In genomic region chr6:24974182-24975171, GRCh38 we compare ENCODE assay signal across 10 cellular contexts. TPM values are rescaled to one million over a fixed set of nuclear protein-coding genes. Genes with fewer than 3 reads are reported as not detected.
DNase-seq lines count a peak whose midpoint lies in the region; ATAC-seq and TF ChIP-seq lines count a peak whose summit lies in the region.
"Had no signal": no experiment of that assay in that cellular context is flagged by ENCODE, and none has a peak within 500 bp of the region (broad histone marks: within the 10 kb centered on the region; RNA-seq: fewer than 3 reads in every experiment).

No MANE protein-coding gene starts in this region.

- ATAC-seq in GM18907 (IDR thresholded peaks at IDR 0.05; ENCODE audit: unreplicated experiment) (peak; percentile 71), HG02938 (IDR thresholded peaks at IDR 0.05; ENCODE audit: unreplicated experiment) (peak; percentile 98), memory B cell (ENCODE audit: low read depth) (peak; percentile 87), mucosa of descending colon (no peak), lower lobe of right lung (no peak)

- no peak for TF ChIP-seq CTCF in mucosa of descending colon (IDR thresholded peaks at IDR 0.05)
- no peak for TF ChIP-seq CTCF in lower lobe of right lung (IDR thresholded peaks at IDR 0.05)

- peak; percentile 26 for DNase-seq in SW480 (ENCODE audit: low spot score)
- DNase-seq in memory B cell (ENCODE audit: low spot score in 2 of 2) = no peak
- no peak for DNase-seq in NCI-H524 treated with DMSO at 0.1 percent for 48 hours (lab: John Stamatoyannopoulos, UW)
- DNase-seq in mucosa of descending colon = no peak
- no peak for DNase-seq in SHP77 treated with DMSO at 0.1 percent for 48 hours (lab: John Stamatoyannopoulos, UW)
- DNase-seq in lower lobe of right lung = no peak
- DNase-seq: NCI-H446 treated with DMSO at 0.1 percent for 48 hours, small intestine had no signal

- H3K27me3 ChIP-seq in lower lobe of right lung (ENCODE audit: low read depth) = no peaks in the 10 kb centered on the region

- peaks cover 3% of the 10 kb centered on the region for H3K36me3 Mint-ChIP-seq in memory B cell

- peak overlapping the region; percentile 8 for H3K4me3 Mint-ChIP-seq in memory B cell

- no peaks in the 10 kb centered on the region for H3K9me3 ChIP-seq in mucosa of descending colon
- no peaks in the 10 kb centered on the region for H3K9me3 ChIP-seq in lower lobe of right lung

- H3K4me1 ChIP-seq in mucosa of descending colon (ENCODE audit: low read depth) = no peaks in the 10 kb centered on the region
- H3K4me1 ChIP-seq in lower lobe of right lung = no peaks in the 10 kb centered on the region

- H3K4me3 ChIP-seq in mucosa of descending colon (no peak overlapping the region), lower lobe of right lung (no peak overlapping the region)

- no peaks in the 10 kb centered on the region for H3K27me3 Mint-ChIP-seq in memory B cell

- no peaks in the 10 kb centered on the region for H3K36me3 ChIP-seq in mucosa of descending colon (ENCODE audit: low read depth)
- no peaks in the 10 kb centered on the region for H3K36me3 ChIP-seq in lower lobe of right lung

- intact Hi-C loops in mucosa of descending colon (cut with DNase I, micrococcal nuclease) = no loop called here
- intact Hi-C loops in lower lobe of right lung (cut with DNase I) = no loop called here

- H3K27ac ChIP-seq in lower lobe of right lung = no peak overlapping the region

- peak overlapping the region; percentile 67 for H3K27ac Mint-ChIP-seq in memory B cell

- H3K4me1 Mint-ChIP-seq in memory B cell = peaks cover 49% of the 10 kb centered on the region

- peaks cover 2% of the 10 kb centered on the region for H3K9me3 Mint-ChIP-seq in memory B cell

RNA-seq across cellular contexts. Expression of gene RIPOR2, which starts 38.7 kb away (rescaled TPM):
- total RNA-seq in mucosa of descending colon (1 to 10 TPM; 2.9 to 4.7 (median 4.1) TPM), lower lobe of right lung (38.0 TPM)

Comparison
In these comparisons a context has a peak if more than half of its experiments do, and no peak if none do; other contexts are left out.
1. ATAC-seq: peak in GM18907 (single experiment), HG02938 (single experiment) and memory B cell (single experiment); none in mucosa of descending colon (single experiment) and lower lobe of right lung (0 of 2).